Comparison of ENCODE assay signal across 9 cellular contexts in genomic region chr7:99997545-99998137, GRCh38. TPM values are rescaled to one million over a fixed set of nuclear protein-coding genes. Genes with fewer than 3 reads are reported as not detected.
A peak's percentile ranks its signal among the peaks of the same experiment; 100 is the strongest.
DNase-seq lines count a peak whose midpoint lies in the region; ATAC-seq and TF ChIP-seq lines count a peak whose summit lies in the region.
"Had no signal": no experiment of that assay in that cellular context is flagged by ENCODE, and none has a peak within 500 bp of the region (broad histone marks: within the 10 kb centered on the region; RNA-seq: fewer than 3 reads in every experiment).

No MANE protein-coding gene starts in this region.

- H3K27ac Mint-ChIP-seq in natural killer cell = peak overlapping the region; percentile 96 to 98

- H3K4me3 Mint-ChIP-seq in natural killer cell = peak overlapping the region; percentile 85

- H3K9me3 ChIP-seq in ES-I3 (ENCODE audit: control insufficient read depth, insufficient read depth, low read length) = no peaks in the 10 kb centered on the region
- no peaks in the 10 kb centered on the region for H3K9me3 ChIP-seq in stomach smooth muscle (ENCODE audit: control insufficient read depth in 2 of 2, low read length in 2 of 2)
- H3K9me3 ChIP-seq: SJSA1 had no signal

- peak overlapping the region; percentile 53 for H3K4me3 ChIP-seq in epithelial cell of proximal tubule (ENCODE audit: low read depth, low read length)
- peak overlapping the region; percentile 82 to 84 for H3K4me3 ChIP-seq in stomach smooth muscle (ENCODE audit: low read length in 2 of 2)
- H3K4me3 ChIP-seq: SJSA1 had no signal

- peaks cover 0 to 6% of the 10 kb centered on the region in 2 donors for H3K27me3 Mint-ChIP-seq in natural killer cell (ENCODE audit: low read depth in 2 of 2)

- H3K4me1 ChIP-seq in ES-I3 (ENCODE audit: insufficient read depth, low read length) = no peaks in the 10 kb centered on the region
- peaks cover 15% of the 10 kb centered on the region for H3K4me1 ChIP-seq in stomach smooth muscle (ENCODE audit: control insufficient read depth, insufficient read depth, low read length)

- peaks cover 15 to 17% of the 10 kb centered on the region in 2 donors for H3K4me1 Mint-ChIP-seq in natural killer cell

- H3K36me3 ChIP-seq in ES-I3 (ENCODE audit: insufficient read depth, low read length) (no peaks in the 10 kb centered on the region), stomach smooth muscle (ENCODE audit: control insufficient read depth in 2 of 2, insufficient read depth in 2 of 2, low read length in 2 of 2) (no peaks in the 10 kb centered on the region)
- H3K36me3 ChIP-seq: SJSA1 had no signal

- TF ChIP-seq CTCF in epithelial cell of proximal tubule (conservative IDR thresholded peaks at IDR 0.05; ENCODE audit: low read depth, low read length) (peak; percentile 15), natural killer cell (IDR thresholded peaks at IDR 0.05) (peak; percentile 28)

- H3K36me3 Mint-ChIP-seq in natural killer cell = no peaks in the 10 kb centered on the region

- H3K27me3 ChIP-seq in stomach smooth muscle (ENCODE audit: control insufficient read depth in 1 of 2, insufficient read depth in 2 of 2, low read length in 2 of 2) = no peaks in the 10 kb centered on the region

- peak overlapping the region; percentile 67 for H3K9ac ChIP-seq in ES-I3 (ENCODE audit: low read depth, low read length)
- peak overlapping the region; percentile 76 to 86 for H3K9ac ChIP-seq in stomach smooth muscle (ENCODE audit: low read length in 2 of 2)

- peak overlapping the region; percentile 67 for H3K27ac ChIP-seq in stomach smooth muscle (ENCODE audit: low read length)
- H3K27ac ChIP-seq: SJSA1 had no signal

- peak; percentile 13 to 15 for DNase-seq in Kasumi-1 (lab: John Stamatoyannopoulos, UW)
- DNase-seq in activated CD8-positive, alpha-beta memory T cell treated with anti-CD3 and anti-CD28 coated beads, Interleukin-2, amount 50 U/mL, for 4 hours = peak; percentile 70
- no peak for DNase-seq in epithelial cell of proximal tubule (ENCODE audit: low read depth)
- peak; percentile 80 for DNase-seq in natural killer cell
- no peak for DNase-seq in NCI-H446 (lab: John Stamatoyannopoulos, UW)

- intact Hi-C loops in natural killer cell (cut with micrococcal nuclease) = loop anchor here (1.0 kb wide), 2 partner anchors 19 to 84 kb away; partner anchors contain the start of gene ZNF3

- ATAC-seq in natural killer cell (peak; percentile 91 to 98 (median 97)), GM18502 (IDR thresholded peaks at IDR 0.05; ENCODE audit: poor library complexity, unreplicated experiment) (no peak)

- H3K9me3 Mint-ChIP-seq in natural killer cell = no peaks in the 10 kb centered on the region

RNA-seq across cellular contexts. Expression of gene ZKSCAN1, which starts 17.8 kb away (rescaled TPM):
- total RNA-seq in epithelial cell of proximal tubule (7.6 and 10.6 TPM in 2 replicates), natural killer cell (10 to 100 TPM; 57.6 to 62.5 (median 60.8) TPM)

RNA-seq across cellular contexts. Expression of gene AZGP1, which starts 21.8 kb away (rescaled TPM):
- total RNA-seq in epithelial cell of proximal tubule (not detected in 2 replicates), natural killer cell (not detected)
- total RNA-seq: SJSA1 had no signal

RNA-seq across cellular contexts. Expression of gene ZSCAN21, which starts 51.9 kb away (rescaled TPM):
- 2.4 and 10.7 TPM in 2 replicates for total RNA-seq in epithelial cell of proximal tubule
- 1 to 10 TPM; 6.2 to 8.9 (median 7.2) TPM for total RNA-seq in natural killer cell

Comparison
In these comparisons a context has a peak if more than half of its experiments do, and no peak if none do; other contexts are left out.
1. DNase-seq: peak in Kasumi-1 (2 of 2), activated CD8-positive, alpha-beta memory T cell treated with anti-CD3 and anti-CD28 coated beads, Interleukin-2, amount 50 U/mL, for 4 hours (single experiment) and natural killer cell (single experiment); none in epithelial cell of proximal tubule (single experiment) and NCI-H446 (0 of 2).